Comparison of ENCODE assay signal across 1 cellular context in the genomic region with DNA sequence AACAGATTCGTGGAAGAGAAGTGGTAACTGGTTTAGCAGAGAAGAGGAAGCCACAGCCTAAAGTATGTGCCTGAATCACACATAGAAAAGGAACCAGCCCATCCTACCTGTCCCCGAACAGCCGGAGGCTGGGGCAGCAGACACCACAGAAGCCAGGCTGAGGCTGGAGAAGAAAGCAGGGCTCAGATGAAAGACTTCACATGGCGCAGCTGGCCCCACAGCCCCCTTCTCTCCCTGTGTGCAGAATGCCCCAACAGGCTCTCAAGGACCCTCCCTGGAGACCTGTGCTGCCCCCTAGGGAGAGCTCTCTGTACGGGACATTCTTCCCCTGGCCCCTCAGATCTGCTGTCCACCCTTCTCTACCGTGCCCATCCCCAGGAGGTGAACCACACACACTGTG.
TF ChIP-seq lines count a peak whose summit lies in the region.

No MANE protein-coding gene starts in this region.

TF ChIP-seq in H1, 55 proteins besides CTCF, POLR2A, EP300 and RAD21 (continued from another document):
- TF ChIP-seq, protein P1, sequence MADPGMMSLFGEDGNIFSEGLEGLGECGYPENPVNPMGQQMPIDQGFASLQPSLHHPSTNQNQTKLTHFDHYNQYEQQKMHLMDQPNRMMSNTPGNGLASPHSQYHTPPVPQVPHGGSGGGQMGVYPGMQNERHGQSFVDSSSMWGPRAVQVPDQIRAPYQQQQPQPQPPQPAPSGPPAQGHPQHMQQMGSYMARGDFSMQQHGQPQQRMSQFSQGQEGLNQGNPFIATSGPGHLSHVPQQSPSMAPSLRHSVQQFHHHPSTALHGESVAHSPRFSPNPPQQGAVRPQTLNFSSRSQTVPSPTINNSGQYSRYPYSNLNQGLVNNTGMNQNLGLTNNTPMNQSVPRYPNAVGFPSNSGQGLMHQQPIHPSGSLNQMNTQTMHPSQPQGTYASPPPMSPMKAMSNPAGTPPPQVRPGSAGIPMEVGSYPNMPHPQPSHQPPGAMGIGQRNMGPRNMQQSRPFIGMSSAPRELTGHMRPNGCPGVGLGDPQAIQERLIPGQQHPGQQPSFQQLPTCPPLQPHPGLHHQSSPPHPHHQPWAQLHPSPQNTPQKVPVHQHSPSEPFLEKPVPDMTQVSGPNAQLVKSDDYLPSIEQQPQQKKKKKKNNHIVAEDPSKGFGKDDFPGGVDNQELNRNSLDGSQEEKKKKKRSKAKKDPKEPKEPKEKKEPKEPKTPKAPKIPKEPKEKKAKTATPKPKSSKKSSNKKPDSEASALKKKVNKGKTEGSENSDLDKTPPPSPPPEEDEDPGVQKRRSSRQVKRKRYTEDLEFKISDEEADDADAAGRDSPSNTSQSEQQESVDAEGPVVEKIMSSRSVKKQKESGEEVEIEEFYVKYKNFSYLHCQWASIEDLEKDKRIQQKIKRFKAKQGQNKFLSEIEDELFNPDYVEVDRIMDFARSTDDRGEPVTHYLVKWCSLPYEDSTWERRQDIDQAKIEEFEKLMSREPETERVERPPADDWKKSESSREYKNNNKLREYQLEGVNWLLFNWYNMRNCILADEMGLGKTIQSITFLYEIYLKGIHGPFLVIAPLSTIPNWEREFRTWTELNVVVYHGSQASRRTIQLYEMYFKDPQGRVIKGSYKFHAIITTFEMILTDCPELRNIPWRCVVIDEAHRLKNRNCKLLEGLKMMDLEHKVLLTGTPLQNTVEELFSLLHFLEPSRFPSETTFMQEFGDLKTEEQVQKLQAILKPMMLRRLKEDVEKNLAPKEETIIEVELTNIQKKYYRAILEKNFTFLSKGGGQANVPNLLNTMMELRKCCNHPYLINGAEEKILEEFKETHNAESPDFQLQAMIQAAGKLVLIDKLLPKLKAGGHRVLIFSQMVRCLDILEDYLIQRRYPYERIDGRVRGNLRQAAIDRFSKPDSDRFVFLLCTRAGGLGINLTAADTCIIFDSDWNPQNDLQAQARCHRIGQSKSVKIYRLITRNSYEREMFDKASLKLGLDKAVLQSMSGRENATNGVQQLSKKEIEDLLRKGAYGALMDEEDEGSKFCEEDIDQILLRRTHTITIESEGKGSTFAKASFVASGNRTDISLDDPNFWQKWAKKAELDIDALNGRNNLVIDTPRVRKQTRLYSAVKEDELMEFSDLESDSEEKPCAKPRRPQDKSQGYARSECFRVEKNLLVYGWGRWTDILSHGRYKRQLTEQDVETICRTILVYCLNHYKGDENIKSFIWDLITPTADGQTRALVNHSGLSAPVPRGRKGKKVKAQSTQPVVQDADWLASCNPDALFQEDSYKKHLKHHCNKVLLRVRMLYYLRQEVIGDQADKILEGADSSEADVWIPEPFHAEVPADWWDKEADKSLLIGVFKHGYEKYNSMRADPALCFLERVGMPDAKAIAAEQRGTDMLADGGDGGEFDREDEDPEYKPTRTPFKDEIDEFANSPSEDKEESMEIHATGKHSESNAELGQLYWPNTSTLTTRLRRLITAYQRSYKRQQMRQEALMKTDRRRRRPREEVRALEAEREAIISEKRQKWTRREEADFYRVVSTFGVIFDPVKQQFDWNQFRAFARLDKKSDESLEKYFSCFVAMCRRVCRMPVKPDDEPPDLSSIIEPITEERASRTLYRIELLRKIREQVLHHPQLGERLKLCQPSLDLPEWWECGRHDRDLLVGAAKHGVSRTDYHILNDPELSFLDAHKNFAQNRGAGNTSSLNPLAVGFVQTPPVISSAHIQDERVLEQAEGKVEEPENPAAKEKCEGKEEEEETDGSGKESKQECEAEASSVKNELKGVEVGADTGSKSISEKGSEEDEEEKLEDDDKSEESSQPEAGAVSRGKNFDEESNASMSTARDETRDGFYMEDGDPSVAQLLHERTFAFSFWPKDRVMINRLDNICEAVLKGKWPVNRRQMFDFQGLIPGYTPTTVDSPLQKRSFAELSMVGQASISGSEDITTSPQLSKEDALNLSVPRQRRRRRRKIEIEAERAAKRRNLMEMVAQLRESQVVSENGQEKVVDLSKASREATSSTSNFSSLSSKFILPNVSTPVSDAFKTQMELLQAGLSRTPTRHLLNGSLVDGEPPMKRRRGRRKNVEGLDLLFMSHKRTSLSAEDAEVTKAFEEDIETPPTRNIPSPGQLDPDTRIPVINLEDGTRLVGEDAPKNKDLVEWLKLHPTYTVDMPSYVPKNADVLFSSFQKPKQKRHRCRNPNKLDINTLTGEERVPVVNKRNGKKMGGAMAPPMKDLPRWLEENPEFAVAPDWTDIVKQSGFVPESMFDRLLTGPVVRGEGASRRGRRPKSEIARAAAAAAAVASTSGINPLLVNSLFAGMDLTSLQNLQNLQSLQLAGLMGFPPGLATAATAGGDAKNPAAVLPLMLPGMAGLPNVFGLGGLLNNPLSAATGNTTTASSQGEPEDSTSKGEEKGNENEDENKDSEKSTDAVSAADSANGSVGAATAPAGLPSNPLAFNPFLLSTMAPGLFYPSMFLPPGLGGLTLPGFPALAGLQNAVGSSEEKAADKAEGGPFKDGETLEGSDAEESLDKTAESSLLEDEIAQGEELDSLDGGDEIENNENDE (IDR thresholded peaks at IDR 0.05; ENCODE audit: insufficient replicate concordance, low read length), result no peak
- TF ChIP-seq NANOG (IDR thresholded peaks at IDR 0.05; ENCODE audit: insufficient read depth, low read depth, low read length, poor library complexity, severe bottlenecking) (no peak), CHD2 (IDR thresholded peaks at IDR 0.05; ENCODE audit: low read length) (no peak), BRCA1 (IDR thresholded peaks at IDR 0.05; ENCODE audit: low read depth, low read length) (no peak), GABPA (IDR thresholded peaks at IDR 0.05; ENCODE audit: borderline replicate concordance, insufficient read depth, low read length) (no peak)
- TF ChIP-seq, protein P2, sequence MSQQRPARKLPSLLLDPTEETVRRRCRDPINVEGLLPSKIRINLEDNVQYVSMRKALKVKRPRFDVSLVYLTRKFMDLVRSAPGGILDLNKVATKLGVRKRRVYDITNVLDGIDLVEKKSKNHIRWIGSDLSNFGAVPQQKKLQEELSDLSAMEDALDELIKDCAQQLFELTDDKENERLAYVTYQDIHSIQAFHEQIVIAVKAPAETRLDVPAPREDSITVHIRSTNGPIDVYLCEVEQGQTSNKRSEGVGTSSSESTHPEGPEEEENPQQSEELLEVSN (IDR thresholded peaks at IDR 0.05), result no peak
